In the genomic region with DNA sequence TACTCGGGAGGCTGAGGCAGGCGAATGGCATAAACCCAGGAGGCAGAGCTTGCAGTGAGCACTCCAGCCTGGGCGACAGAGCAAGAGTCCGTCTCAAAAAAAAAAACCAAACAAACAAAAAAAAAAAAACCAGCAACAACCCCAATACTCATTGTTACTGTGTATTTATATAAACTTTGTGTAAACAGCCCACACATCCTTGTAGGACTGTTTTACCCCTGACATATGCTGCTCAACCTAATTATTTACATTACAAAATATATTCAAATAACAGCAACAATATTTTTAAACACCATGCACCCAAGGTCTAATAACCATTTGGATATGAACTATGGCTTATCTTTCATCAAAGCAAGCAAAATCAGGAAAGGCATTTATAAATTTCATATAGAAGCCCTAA, we compare ENCODE assay signal across 18 cellular contexts.
DNase-seq lines count a peak whose midpoint lies in the region; ATAC-seq and TF ChIP-seq lines count a peak whose summit lies in the region.
"Had no signal": no experiment of that assay in that cellular context is flagged by ENCODE, and none has a peak within 500 bp of the region (broad histone marks: within the 10 kb centered on the region; RNA-seq: fewer than 3 reads in every experiment).

No MANE protein-coding gene starts in this region.

- DNase-seq in SK-N-SH = no peak
- DNase-seq in natural killer cell treated with Interleukin-12 subunit alpha and Interleukin-12 subunit beta and Interleukin-15 and Interleukin-18, amount 100 ng/mL, for 72 hours (ENCODE audit: low spot score) = no peak
- no peak for DNase-seq in natural killer cell
- DNase-seq in hepatocyte (ENCODE audit: low spot score) = no peak
- no peak for DNase-seq in sciatic nerve (ENCODE audit: low spot score)
- DNase-seq in activated T-cell treated with anti-CD3 and anti-CD28 coated beads, Interleukin-2, amount 50 U/mL, for 24 hours = no peak
- DNase-seq in GM13976 (ENCODE audit: low spot score) = no peak
- DNase-seq: C1 segment of cervical spinal cord; CD8-positive, alpha-beta T cell; GDM1; NCI-H1417; NCI-H1694 treated with DMSO at 0.1 percent for 48 hours; NCI-H446; Right ventricle myocardium superior had no signal

- H3F3A ChIP-seq in SK-N-SH (replicated peaks; ENCODE audit: insufficient read depth) = peaks cover 17% of the 10 kb centered on the region

- TF ChIP-seq RAD21 in SK-N-SH (IDR thresholded peaks at IDR 0.05; ENCODE audit: low read length) = no peak

- TF ChIP-seq CTCF in SK-N-SH (IDR thresholded peaks at IDR 0.05) (no peak), natural killer cell (IDR thresholded peaks at IDR 0.05) (no peak), hepatocyte (IDR thresholded peaks at IDR 0.05; ENCODE audit: poor library complexity) (no peak), GM13976 (IDR thresholded peaks at IDR 0.05; ENCODE audit: borderline replicate concordance, control extremely low read depth, extremely low read depth, insufficient read depth, missing control alignments) (no peak)

- no peak for ATAC-seq in SK-N-SH treated with all-trans-retinoic acid at 6 μM for 48 hours
- no peak for ATAC-seq in natural killer cell treated with Interleukin-12 subunit alpha and Interleukin-12 subunit beta and Interleukin-15 and Interleukin-18, amount 100 ng/mL, for 72 hours
- ATAC-seq in natural killer cell = no peak
- ATAC-seq in sciatic nerve = no peak
- ATAC-seq: CD8-positive, alpha-beta T cell; HCT116 had no signal

- 91% methylated on average over 4 of the region's 4 CpGs for WGBS in SK-N-SH (ENCODE audit: low lambda C conversion rate)
- WGBS in hepatocyte (ENCODE audit: low lambda C conversion rate, missing lambda C conversion rate) = 87% methylated on average over 4 of the region's 4 CpGs

- no peaks in the 10 kb centered on the region for H4K20me1 ChIP-seq in SK-N-SH (ENCODE audit: insufficient read depth)
- H4K20me1 ChIP-seq in hepatocyte (ENCODE audit: insufficient read depth, poor library complexity, severe bottlenecking) = peaks cover 5% of the 10 kb centered on the region

- H2AFZ ChIP-seq in SK-N-SH (ENCODE audit: low read depth) (no peak overlapping the region), hepatocyte (no peak overlapping the region)

- POLR2A ChIA-PET in SK-N-SH (lab: Yijun Ruan, JAX) = no interaction called here

- H3K27me3 ChIP-seq in SK-N-SH (ENCODE audit: insufficient read depth) (no peaks in the 10 kb centered on the region), hepatocyte (no peaks in the 10 kb centered on the region)
- H3K27me3 ChIP-seq: MG63 had no signal

- H3K27ac ChIP-seq in SK-N-SH (ENCODE audit: low read depth in 2 of 2, low read length in 1 of 2) (peak overlapping the region in 1 of 2 experiments; percentile 49; a peak in 1 of 4 replicates), hepatocyte (no peak overlapping the region)
- H3K27ac ChIP-seq: 22Rv1 had no signal

- intact Hi-C loops in natural killer cell (cut with micrococcal nuclease) (no loop called here), sciatic nerve (cut with DNase I) (no loop called here)

- H3K4me2 ChIP-seq in SK-N-SH (peak overlapping the region; percentile 56), hepatocyte (peak overlapping the region; percentile 6)

- H3K4me3 Mint-ChIP-seq in natural killer cell treated with Interleukin-12 subunit alpha and Interleukin-12 subunit beta and Interleukin-15 and Interleukin-18, amount 100 ng/mL, for 72 hours = peak overlapping the region; percentile 47
- H3K4me3 Mint-ChIP-seq in natural killer cell = no peak overlapping the region
- no peak overlapping the region for H3K4me3 Mint-ChIP-seq in activated T-cell treated with anti-CD3 and anti-CD28 coated beads, Interleukin-2, amount 50 U/mL, for 24 hours
- H3K4me3 Mint-ChIP-seq: CD8-positive, alpha-beta T cell had no signal

- no peak for TF ChIP-seq EP300 in SK-N-SH (IDR thresholded peaks at IDR 0.05; ENCODE audit: borderline replicate concordance in 1 of 2, low read depth in 1 of 2, low read length in 1 of 2)

- in situ Hi-C loops in GM13976 (cut with MboI; ENCODE audit: low sequenced_read_pairs, unreplicated experiment) = no loop called here

- H3K27me3 Mint-ChIP-seq in natural killer cell treated with Interleukin-12 subunit alpha and Interleukin-12 subunit beta and Interleukin-15 and Interleukin-18, amount 100 ng/mL, for 72 hours = peaks cover 15 to 18% of the 10 kb centered on the region in 2 donors
- H3K27me3 Mint-ChIP-seq in natural killer cell (ENCODE audit: low read depth in 2 of 2) = peaks cover 3 to 24% of the 10 kb centered on the region in 2 donors
- H3K27me3 Mint-ChIP-seq in activated T-cell treated with anti-CD3 and anti-CD28 coated beads, Interleukin-2, amount 50 U/mL, for 24 hours = peaks cover 4% of the 10 kb centered on the region

- H3K4me1 ChIP-seq in SK-N-SH (ENCODE audit: control insufficient read depth in 1 of 2, insufficient read depth in 2 of 2, low read depth in 1 of 2, low read length in 1 of 2) = peaks cover 21 to 32% of the 10 kb centered on the region in 2 experiments; a peak in 3 of 4 replicates
- peaks cover 29% of the 10 kb centered on the region for H3K4me1 ChIP-seq in hepatocyte (ENCODE audit: insufficient read depth)

- H3K27ac Mint-ChIP-seq in natural killer cell treated with Interleukin-12 subunit alpha and Interleukin-12 subunit beta and Interleukin-15 and Interleukin-18, amount 100 ng/mL, for 72 hours = peak overlapping the region; percentile 71 to 91
- H3K27ac Mint-ChIP-seq in natural killer cell = no peak overlapping the region
- no peak overlapping the region for H3K27ac Mint-ChIP-seq in activated T-cell treated with anti-CD3 and anti-CD28 coated beads, Interleukin-2, amount 50 U/mL, for 24 hours
- H3K27ac Mint-ChIP-seq: CD8-positive, alpha-beta T cell had no signal

- peaks cover 0 to 34% of the 10 kb centered on the region in 2 donors for H3K4me1 Mint-ChIP-seq in natural killer cell treated with Interleukin-12 subunit alpha and Interleukin-12 subunit beta and Interleukin-15 and Interleukin-18, amount 100 ng/mL, for 72 hours (ENCODE audit: low read depth in 2 of 2)
- H3K4me1 Mint-ChIP-seq in natural killer cell = no peaks in the 10 kb centered on the region
- peaks cover 12% of the 10 kb centered on the region for H3K4me1 Mint-ChIP-seq in activated T-cell treated with anti-CD3 and anti-CD28 coated beads, Interleukin-2, amount 50 U/mL, for 24 hours (ENCODE audit: low read depth)

- H3K9ac ChIP-seq in SK-N-SH = no peak overlapping the region

- no peaks in the 10 kb centered on the region for H3K36me3 ChIP-seq in SK-N-SH (replicated peaks in 1 of 2; ENCODE audit: control insufficient read depth in 1 of 2, insufficient read depth in 2 of 2, low read length in 1 of 2)
- no peaks in the 10 kb centered on the region for H3K36me3 ChIP-seq in hepatocyte (replicated peaks; ENCODE audit: insufficient read depth, low read depth)
- H3K36me3 ChIP-seq: MG63 had no signal

- H3K4me3 ChIP-seq in SK-N-SH (ENCODE audit: low read depth in 2 of 2, low read length in 1 of 2) (no peak overlapping the region), hepatocyte (no peak overlapping the region)
- H3K4me3 ChIP-seq: MG63 had no signal

- CTCF ChIA-PET in SK-N-SH (lab: Yijun Ruan, JAX) = interaction anchor here (1.3 kb wide), 1 partner anchor 29 kb away, joined by 3 read pairs; no protein-coding TSS in a partner anchor

- peaks cover 3% of the 10 kb centered on the region for H3K9me3 Mint-ChIP-seq in natural killer cell treated with Interleukin-12 subunit alpha and Interleukin-12 subunit beta and Interleukin-15 and Interleukin-18, amount 100 ng/mL, for 72 hours
- peaks cover 0 to 3% of the 10 kb centered on the region in 2 donors for H3K9me3 Mint-ChIP-seq in natural killer cell
- peaks cover 5% of the 10 kb centered on the region for H3K9me3 Mint-ChIP-seq in activated T-cell treated with anti-CD3 and anti-CD28 coated beads, Interleukin-2, amount 50 U/mL, for 24 hours
- H3K9me3 Mint-ChIP-seq: CD8-positive, alpha-beta T cell had no signal

- H3K9me3 ChIP-seq in SK-N-SH = no peaks in the 10 kb centered on the region
- no peaks in the 10 kb centered on the region for H3K9me3 ChIP-seq in hepatocyte (ENCODE audit: low read depth)
- H3K9me3 ChIP-seq: MG63 had no signal

- no peaks in the 10 kb centered on the region for H3K9me2 ChIP-seq in SK-N-SH
- H3K9me2 ChIP-seq in hepatocyte (replicated peaks; ENCODE audit: insufficient read depth) = no peaks in the 10 kb centered on the region

- H3K79me2 ChIP-seq in SK-N-SH (ENCODE audit: insufficient read depth) (0 out of 2 replicates have a peak, but pooled peaks cover 5% of the 10 kb centered on the region), hepatocyte (peaks cover 16% of the 10 kb centered on the region)

- peaks cover 6% of the 10 kb centered on the region for H3K36me3 Mint-ChIP-seq in natural killer cell treated with Interleukin-12 subunit alpha and Interleukin-12 subunit beta and Interleukin-15 and Interleukin-18, amount 100 ng/mL, for 72 hours
- no peaks in the 10 kb centered on the region for H3K36me3 Mint-ChIP-seq in natural killer cell
- no peaks in the 10 kb centered on the region for H3K36me3 Mint-ChIP-seq in activated T-cell treated with anti-CD3 and anti-CD28 coated beads, Interleukin-2, amount 50 U/mL, for 24 hours (ENCODE audit: low read depth)
- H3K36me3 Mint-ChIP-seq: CD8-positive, alpha-beta T cell had no signal

TF ChIP-seq in SK-N-SH, 30 proteins besides CTCF, POLR2A, EP300 and RAD21:
- TF ChIP-seq GATA2 (CRISPR knock-in tag; IDR thresholded peaks at IDR 0.05) (no peak), PBX3 (IDR thresholded peaks at IDR 0.05) (no peak)
TF ChIP-seq in SK-N-SH: peak in this region for 0.

TF ChIP-seq in SK-N-SH treated with all-trans-retinoic acid at 6 μM for 48 hours, 23 proteins besides CTCF, POLR2A, EP300 and RAD21:
- TF ChIP-seq BACH2 (CRISPR knock-in tag; IDR thresholded peaks at IDR 0.05; ENCODE audit: borderline replicate concordance) (no peak), ESRRG (CRISPR knock-in tag; IDR thresholded peaks at IDR 0.05) (no peak), CREB5 (CRISPR knock-in tag; IDR thresholded peaks at IDR 0.05; ENCODE audit: low read depth) (no peak), RARB (CRISPR knock-in tag; IDR thresholded peaks at IDR 0.05) (no peak), GLIS3 (CRISPR knock-in tag; IDR thresholded peaks at IDR 0.05) (no peak), ZFP30 (CRISPR knock-in tag; IDR thresholded peaks at IDR 0.05) (no peak)
TF ChIP-seq in SK-N-SH treated with all-trans-retinoic acid at 6 μM for 48 hours: peak in this region for 0.

Comparison
In these comparisons a context has a peak if more than half of its experiments do, and no peak if none do; other contexts are left out.
1. H3K27ac Mint-ChIP-seq: peak in natural killer cell treated with Interleukin-12 subunit alpha and Interleukin-12 subunit beta and Interleukin-15 and Interleukin-18, amount 100 ng/mL, for 72 hours (2 of 2); none in natural killer cell (0 of 2) and activated T-cell treated with anti-CD3 and anti-CD28 coated beads, Interleukin-2, amount 50 U/mL, for 24 hours (single experiment).